Comparison of ENCODE assay signal across 9 cellular contexts in the genomic region with DNA sequence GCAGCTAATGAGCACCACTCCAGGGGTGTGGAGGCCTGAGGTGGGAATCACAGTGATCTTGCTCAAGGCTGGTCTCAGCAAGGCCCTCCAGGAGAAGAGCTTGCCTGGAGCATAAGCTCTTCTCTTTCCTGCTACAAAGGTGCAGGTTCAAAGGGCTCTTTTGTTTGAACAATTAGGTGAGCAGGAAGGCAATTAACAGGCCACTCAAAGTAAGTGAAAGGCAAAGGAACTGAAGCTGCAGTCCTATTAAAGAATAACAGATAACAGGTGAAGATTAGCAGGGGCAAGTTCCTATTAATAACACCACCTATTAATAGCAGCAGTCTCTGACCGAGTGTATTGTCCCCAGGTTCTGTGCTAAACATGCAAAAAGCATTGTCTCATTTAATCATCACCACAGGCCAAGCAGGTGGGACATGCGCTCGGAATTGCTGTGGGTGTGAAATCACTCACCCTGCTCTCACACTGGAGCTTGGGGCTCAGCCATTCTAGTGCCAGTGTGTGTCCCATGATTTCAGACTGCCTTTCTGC.
DNase-seq lines count a peak whose midpoint lies in the region; ATAC-seq and TF ChIP-seq lines count a peak whose summit lies in the region.
"Had no signal": no experiment of that assay in that cellular context is flagged by ENCODE, and none has a peak within 500 bp of the region (broad histone marks: within the 10 kb centered on the region; RNA-seq: fewer than 3 reads in every experiment).

No MANE protein-coding gene starts in this region.

- H3K9me3 ChIP-seq in mucosa of rectum (ENCODE audit: control insufficient read depth in 2 of 2, low read length in 2 of 2) (no peaks in the 10 kb centered on the region), aorta (ENCODE audit: control insufficient read depth, low read length) (no peaks in the 10 kb centered on the region)

- WGBS in aorta, 2 donors, result 67 to 72% methylated on average over 3 of the region's 3 CpGs

- DNase-seq in NCI-H1417 treated with DMSO at 0.1 percent for 48 hours (lab: John Stamatoyannopoulos, UW), result peak; percentile 82
- DNase-seq in GM10248 (ENCODE audit: extremely low spot score), result no peak
- DNase-seq in AG08395 (ENCODE audit: low spot score), result no peak
- no peak for DNase-seq in NCI-H2171 treated with DMSO at 0.1 percent for 48 hours (lab: John Stamatoyannopoulos, UW)
- no peak for DNase-seq in aorta
- DNase-seq: Karpas-422 had no signal

- H3K4me1 ChIP-seq in mucosa of rectum (ENCODE audit: control insufficient read depth in 2 of 2, insufficient read depth in 2 of 2, low read length in 2 of 2) (peaks cover 23 to 44% of the 10 kb centered on the region in 2 donors), aorta (ENCODE audit: control insufficient read depth in 1 of 2, insufficient read depth in 2 of 2, low read length in 2 of 2) (no peaks in the 10 kb centered on the region)

- H3K4me3 ChIP-seq in mucosa of rectum (ENCODE audit: low read length in 2 of 2) (peak overlapping the region in 1 of 2 donors; percentile 14), aorta (ENCODE audit: low read length in 2 of 2) (no peak overlapping the region)

- intact Hi-C loops in aorta (cut with DNase I), result no loop called here

- no peaks in the 10 kb centered on the region for H3K27me3 ChIP-seq in mucosa of rectum (ENCODE audit: control insufficient read depth in 2 of 2, insufficient read depth in 2 of 2, low read length in 2 of 2)
- no peaks in the 10 kb centered on the region for H3K27me3 ChIP-seq in aorta (ENCODE audit: control insufficient read depth in 1 of 2, insufficient read depth in 2 of 2, low read length in 1 of 2)

- H3K27ac ChIP-seq in mucosa of rectum (ENCODE audit: low read depth in 2 of 2, low read length in 2 of 2) (peak overlapping the region; percentile 50 to 70), aorta (ENCODE audit: low read depth in 1 of 2, low read length in 2 of 2) (no peak overlapping the region)

- no peak overlapping the region for H3K9ac ChIP-seq in mucosa of rectum (ENCODE audit: low read depth in 1 of 2, low read length in 2 of 2)

- CTCF ChIA-PET in GM10248 (lab: Yijun Ruan, JAX), result interaction anchor here (1.1 to 1.8 kb wide), 2 partner anchors 12 to 53 kb away, joined by 3 to 4 read pairs; no protein-coding TSS in a partner anchor

- ATAC-seq in GM18867 (IDR thresholded peaks at IDR 0.05; ENCODE audit: unreplicated experiment) (peak; percentile 65), HG02623 (IDR thresholded peaks at IDR 0.05; ENCODE audit: unreplicated experiment) (peak; percentile 57), aorta (ENCODE audit: low FRiP score) (no peak)

- no peak for TF ChIP-seq CTCF in GM10248 (IDR thresholded peaks at IDR 0.05; ENCODE audit: control extremely low read depth, extremely low read depth, low read depth, missing control alignments)

- POLR2A ChIA-PET in GM10248 (lab: Yijun Ruan, JAX), result no interaction called here

- H3K36me3 ChIP-seq in mucosa of rectum (ENCODE audit: control insufficient read depth in 2 of 2, insufficient read depth in 2 of 2, low read length in 2 of 2) (no peaks in the 10 kb centered on the region), aorta (ENCODE audit: control insufficient read depth in 1 of 2, insufficient read depth in 2 of 2, low read length in 1 of 2) (no peaks in the 10 kb centered on the region)

Comparison
In these comparisons a context has a peak if more than half of its experiments do, and no peak if none do; other contexts are left out.
1. H3K27ac ChIP-seq: peak in mucosa of rectum (2 of 2); none in aorta (0 of 2).